ENCODE assay signal across 9 cellular contexts in the genomic region with DNA sequence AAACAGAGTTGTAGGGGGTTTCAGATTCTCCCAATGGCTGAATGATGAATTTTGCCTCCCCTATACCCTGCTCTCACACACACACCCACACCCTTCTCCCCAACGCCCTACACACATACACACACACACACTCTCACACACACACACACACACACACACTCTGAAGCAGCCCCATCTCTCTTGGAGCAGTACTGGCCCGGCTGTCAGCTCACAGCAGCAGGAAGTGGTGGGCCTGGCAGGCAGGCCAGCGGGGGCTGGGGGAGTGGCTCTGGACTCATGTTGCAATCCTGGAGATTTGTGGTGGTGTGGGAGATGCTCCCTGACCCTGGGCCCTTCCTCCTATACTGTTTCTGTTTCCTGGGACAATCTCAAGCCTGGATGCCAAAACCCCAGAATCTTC.
DNase-seq lines count a peak whose midpoint lies in the region; ATAC-seq lines count a peak whose summit lies in the region.
"Had no signal": no experiment of that assay in that cellular context is flagged by ENCODE, and none has a peak within 500 bp of the region (broad histone marks: within the 10 kb centered on the region; RNA-seq: fewer than 3 reads in every experiment).

No MANE protein-coding gene starts in this region.

- peaks cover 13% of the 10 kb centered on the region for H3K79me2 ChIP-seq in ACC112 (ENCODE audit: control insufficient read depth, insufficient read depth, low read length, unreplicated experiment)
- H3K79me2 ChIP-seq: parathyroid adenoma had no signal

- DNase-seq in HCEC 1CT, result peak; percentile 81
- DNase-seq in activated CD4-positive, alpha-beta T cell treated with anti-CD3 and anti-CD28 coated beads, Interleukin-2, amount 50 U/mL, for 48 hours, result peak; percentile 32 to 37
- peak; percentile 80 for DNase-seq in islet precursor cell
- DNase-seq in GOT3 (lab: John Stamatoyannopoulos, UW), result no peak

- no peaks in the 10 kb centered on the region for H3K27me3 ChIP-seq in ACC112 (ENCODE audit: insufficient read depth, low read length)

- H2AFZ ChIP-seq in ACC112 (ENCODE audit: low read length, unreplicated experiment), result no peak overlapping the region
- H2AFZ ChIP-seq: parathyroid adenoma had no signal

- no peak for ATAC-seq in HG02642 (IDR thresholded peaks at IDR 0.05; ENCODE audit: poor library complexity, unreplicated experiment)
- ATAC-seq in HG03039 (IDR thresholded peaks at IDR 0.05; ENCODE audit: unreplicated experiment), result no peak
- ATAC-seq in HG02623 (IDR thresholded peaks at IDR 0.05; ENCODE audit: unreplicated experiment), result no peak

- H3K36me3 ChIP-seq in ACC112 (ENCODE audit: insufficient read depth, low read length), result no peaks in the 10 kb centered on the region

- peak overlapping the region; percentile 83 for H3K4me3 ChIP-seq in ACC112 (ENCODE audit: low read depth, low read length)

- peaks cover 34% of the 10 kb centered on the region for H3K4me1 ChIP-seq in ACC112 (ENCODE audit: control insufficient read depth, insufficient read depth, low read length, unreplicated experiment)

- H3K27ac ChIP-seq in ACC112 (ENCODE audit: low read depth, low read length), result peak overlapping the region; percentile 72
- H3K27ac ChIP-seq: parathyroid adenoma had no signal
